ENCODE assay signal across 37 cellular contexts in genomic region chr17:27783440-27783839, GRCh38. TPM values are rescaled to one million over a fixed set of nuclear protein-coding genes. Genes with fewer than 3 reads are reported as not detected.
"Had no signal": no experiment of that assay in that cellular context is flagged by ENCODE, and none has a peak within 500 bp of the region (broad histone marks: within the 10 kb centered on the region; RNA-seq: fewer than 3 reads in every experiment).

No MANE protein-coding gene starts in this region.

- H3K4me3 Mint-ChIP-seq: activated B cell treated with CpG ODN at 0.5 μM for 24 hours; activated CD8-positive, alpha-beta T cell treated with anti-CD3 and anti-CD28 coated beads for 36 hours; activated naive CD4-positive, alpha-beta T cell treated with anti-CD3 and anti-CD28 coated beads for 36 hours; activated naive CD4-positive, alpha-beta T cell treated with anti-CD3 and anti-CD28 coated beads, Interleukin-2, amount 50 U/mL, for 24 hours; activated naive CD8-positive, alpha-beta T cell treated with anti-CD3 and anti-CD28 coated beads for 36 hours; activated naive CD8-positive, alpha-beta T cell treated with anti-CD3 and anti-CD28 coated beads, Interleukin-2, amount 50 U/mL, for 24 hours; activated T-cell treated with anti-CD3 and anti-CD28 coated beads, Interleukin-2, amount 50 U/mL, for 4 hours; activated T-helper 17 cell treated with anti-CD3 and anti-CD28 coated beads, Interleukin-2, amount 50 U/mL, for 72 hours; brain; dendritic cell treated with granulocyte-macrophage colony-stimulating factor and Interleukin-4, amounts not matched to agents 40 ng/mL and 50 ng/mL, for 4 days; endodermal cell; T-helper 17 cell; T-helper 2 cell treated with Interferon-gamma antibody and Interleukin-4, amounts not matched to agents 5 μg/mL and 100 μg/mL, for 36 hours had no signal

- H3K9me3 Mint-ChIP-seq: activated B cell treated with CpG ODN at 0.5 μM for 24 hours; activated CD8-positive, alpha-beta T cell treated with anti-CD3 and anti-CD28 coated beads for 36 hours; activated naive CD4-positive, alpha-beta T cell treated with anti-CD3 and anti-CD28 coated beads for 36 hours; activated naive CD4-positive, alpha-beta T cell treated with anti-CD3 and anti-CD28 coated beads, Interleukin-2, amount 50 U/mL, for 24 hours; activated naive CD8-positive, alpha-beta T cell treated with anti-CD3 and anti-CD28 coated beads for 36 hours; activated naive CD8-positive, alpha-beta T cell treated with anti-CD3 and anti-CD28 coated beads, Interleukin-2, amount 50 U/mL, for 24 hours; activated T-cell treated with anti-CD3 and anti-CD28 coated beads, Interleukin-2, amount 50 U/mL, for 4 hours; activated T-helper 17 cell treated with anti-CD3 and anti-CD28 coated beads, Interleukin-2, amount 50 U/mL, for 72 hours; brain; dendritic cell treated with granulocyte-macrophage colony-stimulating factor and Interleukin-4, amounts not matched to agents 40 ng/mL and 50 ng/mL, for 4 days; endodermal cell; T-helper 2 cell treated with Interferon-gamma antibody and Interleukin-4, amounts not matched to agents 5 μg/mL and 100 μg/mL, for 36 hours had no signal

- H3K4me1 ChIP-seq: adrenal gland, ascending aorta, breast epithelium, esophagus muscularis mucosa, gastrocnemius medialis had no signal

- H3K36me3 ChIP-seq: adrenal gland, ascending aorta, breast epithelium, cardiac muscle cell, esophagus muscularis mucosa, gastrocnemius medialis had no signal

- ATAC-seq: activated CD4-positive, CD25-positive, alpha-beta regulatory T cell treated with anti-CD3 and anti-CD28 coated beads, Interleukin-2, amount 50 U/mL, for 24 hours; activated CD8-positive, alpha-beta T cell treated with anti-CD3 and anti-CD28 coated beads for 36 hours; activated naive CD8-positive, alpha-beta T cell treated with anti-CD3 and anti-CD28 coated beads, Interleukin-2, amount 50 U/mL, for 24 hours; activated T-cell treated with anti-CD3 and anti-CD28 coated beads, Interleukin-2, amount 50 U/mL, for 4 hours; activated T-helper 17 cell treated with anti-CD3 and anti-CD28 coated beads, Interleukin-2, amount 50 U/mL, for 72 hours; foreskin keratinocyte; gastrocnemius medialis; T-helper 17 cell had no signal

- H3K27ac Mint-ChIP-seq: activated B cell treated with CpG ODN at 0.5 μM for 24 hours; activated CD8-positive, alpha-beta T cell treated with anti-CD3 and anti-CD28 coated beads for 36 hours; activated naive CD4-positive, alpha-beta T cell treated with anti-CD3 and anti-CD28 coated beads for 36 hours; activated naive CD4-positive, alpha-beta T cell treated with anti-CD3 and anti-CD28 coated beads, Interleukin-2, amount 50 U/mL, for 24 hours; activated naive CD8-positive, alpha-beta T cell treated with anti-CD3 and anti-CD28 coated beads for 36 hours; activated naive CD8-positive, alpha-beta T cell treated with anti-CD3 and anti-CD28 coated beads, Interleukin-2, amount 50 U/mL, for 24 hours; activated T-helper 17 cell treated with anti-CD3 and anti-CD28 coated beads, Interleukin-2, amount 50 U/mL, for 72 hours; brain; dendritic cell treated with granulocyte-macrophage colony-stimulating factor and Interleukin-4, amounts not matched to agents 40 ng/mL and 50 ng/mL, for 4 days; endodermal cell; T-helper 17 cell; T-helper 2 cell treated with Interferon-gamma antibody and Interleukin-4, amounts not matched to agents 5 μg/mL and 100 μg/mL, for 36 hours had no signal

- DNase-seq: activated B cell treated with CpG ODN at 0.5 μM for 24 hours; activated CD4-positive, alpha-beta T cell treated with anti-CD3 and anti-CD28 coated beads for 48 hours; activated CD4-positive, alpha-beta T cell treated with anti-CD3 and anti-CD28 coated beads, Interleukin-2, amount 50 U/mL, for 1 hour; activated CD4-positive, alpha-beta T cell treated with anti-CD3 and anti-CD28 coated beads, Interleukin-2, amount 50 U/mL, for 48 hours; activated CD8-positive, alpha-beta memory T cell treated with anti-CD3 and anti-CD28 coated beads for 24 hours; activated CD8-positive, alpha-beta T cell treated with anti-CD3 and anti-CD28 coated beads for 36 hours; activated effector memory CD4-positive, alpha-beta T cell treated with anti-CD3 and anti-CD28 coated beads, Interleukin-2, amount 50 U/mL, for 16 hours; activated naive CD4-positive, alpha-beta T cell treated with anti-CD3 and anti-CD28 coated beads for 36 hours; activated naive CD8-positive, alpha-beta T cell treated with anti-CD3 and anti-CD28 coated beads for 36 hours; activated naive CD8-positive, alpha-beta T cell treated with anti-CD3 and anti-CD28 coated beads, Interleukin-2, amount 50 U/mL, for 24 hours; activated T-cell treated with anti-CD3 and anti-CD28 coated beads, Interleukin-2, amount 50 U/mL, for 4 hours; amygdala; central memory CD4-positive, alpha-beta T cell; cerebellar nuclear complex; effector memory CD4-positive, alpha-beta T cell; endodermal cell; erythroblast; foreskin keratinocyte; gastrocnemius medialis; glutamatergic neuron; T-helper 1 cell; T-helper 17 cell; T1000; WERI-Rb-1 had no signal

- H3K27me3 ChIP-seq: adrenal gland, ascending aorta, breast epithelium, cardiac muscle cell, dorsolateral prefrontal cortex, esophagus muscularis mucosa, gastrocnemius medialis had no signal

- H3K4me3 ChIP-seq: adrenal gland, ascending aorta, breast epithelium, cardiac muscle cell, coronary artery, dorsolateral prefrontal cortex, esophagus muscularis mucosa, gastrocnemius medialis had no signal

- H3K36me3 Mint-ChIP-seq: activated naive CD4-positive, alpha-beta T cell treated with anti-CD3 and anti-CD28 coated beads, Interleukin-2, amount 50 U/mL, for 24 hours; activated naive CD8-positive, alpha-beta T cell treated with anti-CD3 and anti-CD28 coated beads for 36 hours; brain had no signal

- H3K27me3 Mint-ChIP-seq: activated CD8-positive, alpha-beta T cell treated with anti-CD3 and anti-CD28 coated beads for 36 hours; activated naive CD8-positive, alpha-beta T cell treated with anti-CD3 and anti-CD28 coated beads for 36 hours; activated naive CD8-positive, alpha-beta T cell treated with anti-CD3 and anti-CD28 coated beads, Interleukin-2, amount 50 U/mL, for 24 hours; brain had no signal

- H3K9me3 ChIP-seq: adrenal gland, ascending aorta, breast epithelium, esophagus muscularis mucosa, gastrocnemius medialis had no signal

- H3K4me1 Mint-ChIP-seq: activated B cell treated with CpG ODN at 0.5 μM for 24 hours; activated naive CD4-positive, alpha-beta T cell treated with anti-CD3 and anti-CD28 coated beads, Interleukin-2, amount 50 U/mL, for 24 hours; activated naive CD8-positive, alpha-beta T cell treated with anti-CD3 and anti-CD28 coated beads for 36 hours; activated naive CD8-positive, alpha-beta T cell treated with anti-CD3 and anti-CD28 coated beads, Interleukin-2, amount 50 U/mL, for 24 hours; activated T-helper 17 cell treated with anti-CD3 and anti-CD28 coated beads, Interleukin-2, amount 50 U/mL, for 72 hours; brain; endodermal cell had no signal

- H3K27ac ChIP-seq: ascending aorta, breast epithelium, cardiac muscle cell, coronary artery, esophagus muscularis mucosa, foreskin keratinocyte, gastrocnemius medialis, WERI-Rb-1 had no signal

RNA-seq across cellular contexts. Expression of gene NOS2, which starts 16.9 kb away (rescaled TPM):
- total RNA-seq: activated B cell treated with CpG ODN at 0.5 μM for 24 hours; activated CD8-positive, alpha-beta T cell treated with anti-CD3 and anti-CD28 coated beads for 36 hours; activated T-cell treated with anti-CD3 and anti-CD28 coated beads, Interleukin-2, amount 50 U/mL, for 4 hours; activated T-helper 17 cell treated with anti-CD3 and anti-CD28 coated beads, Interleukin-2, amount 50 U/mL, for 72 hours; ascending aorta; foreskin keratinocyte had no signal
- polyA plus RNA-seq: foreskin keratinocyte had no signal
